ENCODE assay signal across 1 cellular context in genomic region chr10:88385601-88386203, GRCh38.
TF ChIP-seq lines count a peak whose summit lies in the region.

No MANE protein-coding gene starts in this region.

TF ChIP-seq in HCT116, 20 proteins besides CTCF, POLR2A, EP300 and RAD21 (continued from another document):
- TF ChIP-seq REST (IDR thresholded peaks at IDR 0.05; ENCODE audit: low read depth) (no peak), EZH2 (IDR thresholded peaks at IDR 0.05) (no peak), EZH2phosphoT487 (IDR thresholded peaks at IDR 0.05; ENCODE audit: borderline replicate concordance) (no peak), CBX3 (IDR thresholded peaks at IDR 0.05; ENCODE audit: low read depth) (peak; percentile 81), CEBPB (IDR thresholded peaks at IDR 0.05; ENCODE audit: low read depth) (no peak), TCF7L2 (IDR thresholded peaks at IDR 0.05; ENCODE audit: borderline replicate concordance, extremely low read depth, insufficient read depth, insufficient read length) (no peak), YY1 (IDR thresholded peaks at IDR 0.05; ENCODE audit: extremely low read depth, insufficient replicate concordance, low read depth, low read length) (peak; percentile 18), POLR2AphosphoS5 (IDR thresholded peaks at IDR 0.05; ENCODE audit: low read depth, low read length) (peak; percentile 53), ZFX (IDR thresholded peaks at IDR 0.05) (no peak), SP1 (IDR thresholded peaks at IDR 0.05; ENCODE audit: low read depth) (peak; percentile 86), ZNF274 (IDR thresholded peaks at IDR 0.05; ENCODE audit: low read depth, low read length) (no peak), EGR1 (IDR thresholded peaks at IDR 0.05; ENCODE audit: low read depth) (no peak), SIN3A (IDR thresholded peaks at IDR 0.05; ENCODE audit: low read depth) (peak; percentile 52; the same call in 1 of the 2 replicates), JUND (IDR thresholded peaks at IDR 0.05) (peak; percentile 51; the same call in 1 of the 2 replicates), ATF3 (IDR thresholded peaks at IDR 0.05) (no peak), SRF (IDR thresholded peaks at IDR 0.05; ENCODE audit: low read depth) (no peak), MAX (IDR thresholded peaks at IDR 0.05) (peak; percentile 68)
